ENCODE assay signal across 12 cellular contexts in the genomic region with DNA sequence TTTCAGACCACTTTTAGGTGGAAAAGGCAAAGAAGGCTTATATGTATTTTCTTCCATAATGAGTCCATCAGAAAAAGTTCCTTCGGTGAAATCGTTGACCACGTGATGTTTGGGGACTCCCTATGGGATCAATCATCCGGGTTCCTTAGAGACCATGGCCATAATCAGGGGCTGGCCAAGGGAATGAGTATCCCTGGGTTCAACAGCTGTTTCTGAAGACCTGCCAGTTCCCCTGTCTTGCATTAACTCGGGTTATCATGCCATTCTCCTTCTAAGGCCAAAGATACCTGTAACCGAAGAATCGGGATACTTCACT.
"Had no signal": no experiment of that assay in that cellular context is flagged by ENCODE, and none has a peak within 500 bp of the region (broad histone marks: within the 10 kb centered on the region; RNA-seq: fewer than 3 reads in every experiment).

No MANE protein-coding gene starts in this region.

- H3K4me1 ChIP-seq: colonic mucosa, esophagus muscularis mucosa had no signal

- H3K4me3 Mint-ChIP-seq: activated CD4-positive, alpha-beta memory T cell treated with anti-CD3 and anti-CD28 coated beads for 36 hours; activated CD4-positive, alpha-beta T cell treated with anti-CD3 and anti-CD28 coated beads for 36 hours; activated naive CD8-positive, alpha-beta T cell; activated T-cell treated with anti-CD3 and anti-CD28 coated beads, Interleukin-2, amount 50 U/mL, for 72 hours; nephron progenitor cell; stimulated activated naive CD8-positive, alpha-beta T cell treated with anti-CD3 and anti-CD28 coated beads, Interleukin-15, amount 100 ng/mL, for 72 hours; T-helper 1 cell treated with Interleukin-12 subunit alpha and Interleukin-12 subunit beta and Interleukin-4 antibody, amounts not matched to agents 30 μg/mL and 1 μg/mL, for 36 hours had no signal

- H3K27ac Mint-ChIP-seq: activated CD4-positive, alpha-beta memory T cell treated with anti-CD3 and anti-CD28 coated beads for 36 hours; activated CD4-positive, alpha-beta T cell treated with anti-CD3 and anti-CD28 coated beads for 36 hours; activated naive CD8-positive, alpha-beta T cell; activated T-cell treated with anti-CD3 and anti-CD28 coated beads, Interleukin-2, amount 50 U/mL, for 72 hours; nephron progenitor cell; stimulated activated naive CD8-positive, alpha-beta T cell treated with anti-CD3 and anti-CD28 coated beads, Interleukin-15, amount 100 ng/mL, for 72 hours; T-helper 1 cell treated with Interleukin-12 subunit alpha and Interleukin-12 subunit beta and Interleukin-4 antibody, amounts not matched to agents 30 μg/mL and 1 μg/mL, for 36 hours had no signal

- H3K27me3 ChIP-seq: colonic mucosa had no signal

- H3K36me3 Mint-ChIP-seq: activated CD4-positive, alpha-beta memory T cell treated with anti-CD3 and anti-CD28 coated beads for 36 hours had no signal

- H3K27ac ChIP-seq: colonic mucosa, esophagus muscularis mucosa, WERI-Rb-1 had no signal

- DNase-seq: amniotic stem cell; stimulated activated CD4-positive, alpha-beta T cell treated with anti-CD3 and anti-CD28 coated beads, Interleukin-1b, Interleukin-23, amount 100 ng/mL, for 48 hours had no signal

- H3K36me3 ChIP-seq: colonic mucosa, esophagus muscularis mucosa, WERI-Rb-1 had no signal

- H3K4me1 Mint-ChIP-seq: activated CD4-positive, alpha-beta T cell treated with anti-CD3 and anti-CD28 coated beads for 36 hours; stimulated activated naive CD8-positive, alpha-beta T cell treated with anti-CD3 and anti-CD28 coated beads, Interleukin-15, amount 100 ng/mL, for 72 hours had no signal

- H3K4me3 ChIP-seq: colonic mucosa, esophagus muscularis mucosa had no signal

- ATAC-seq: activated CD4-positive, alpha-beta T cell treated with anti-CD3 and anti-CD28 coated beads for 36 hours; activated T-cell treated with anti-CD3 and anti-CD28 coated beads, Interleukin-2, amount 50 U/mL, for 72 hours; stimulated activated naive CD8-positive, alpha-beta T cell treated with anti-CD3 and anti-CD28 coated beads, Interleukin-15, amount 100 ng/mL, for 72 hours had no signal

- H3K9me3 Mint-ChIP-seq: activated CD4-positive, alpha-beta memory T cell treated with anti-CD3 and anti-CD28 coated beads for 36 hours had no signal

- H3K9me3 ChIP-seq: colonic mucosa, esophagus muscularis mucosa had no signal
